Comparison of ENCODE assay signal across 1 cellular context in the genomic region with DNA sequence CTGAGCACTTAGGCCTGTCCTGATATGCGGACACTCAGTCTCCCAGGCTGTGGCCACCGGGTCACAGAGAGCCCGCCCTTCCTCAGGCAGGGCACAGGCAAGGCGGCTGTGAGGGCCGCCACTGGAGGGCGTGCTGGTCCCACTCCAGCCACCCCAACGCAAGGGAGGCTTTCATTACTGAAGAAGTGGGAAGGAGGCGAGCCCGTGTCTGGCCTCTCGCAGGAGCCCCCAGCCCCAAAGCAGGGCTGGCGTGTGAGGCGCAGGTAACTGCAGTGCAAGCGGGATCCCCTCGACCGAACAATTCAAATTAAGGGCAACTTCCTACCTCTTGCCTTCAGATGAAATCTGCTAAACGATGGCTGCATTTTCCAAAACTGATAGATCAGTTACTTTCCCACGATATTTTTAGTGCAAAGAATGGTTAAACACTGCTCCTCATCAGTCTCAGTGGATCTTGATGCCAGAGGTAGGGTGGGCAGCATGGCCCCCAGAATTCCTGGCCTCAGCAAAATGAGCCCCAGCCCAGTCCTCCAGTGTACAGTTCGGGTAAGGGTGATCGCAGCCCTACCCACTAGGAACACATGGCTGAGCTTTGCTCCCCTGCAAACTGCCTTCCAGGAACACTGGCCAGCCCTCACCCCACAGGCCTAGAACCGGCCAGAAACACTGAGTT.
TF ChIP-seq lines count a peak whose summit lies in the region.

No MANE protein-coding gene starts in this region.

TF ChIP-seq in WTC11, 78 proteins besides CTCF, POLR2A, EP300 and RAD21 (continued from another document):
- TF ChIP-seq, protein P1, sequence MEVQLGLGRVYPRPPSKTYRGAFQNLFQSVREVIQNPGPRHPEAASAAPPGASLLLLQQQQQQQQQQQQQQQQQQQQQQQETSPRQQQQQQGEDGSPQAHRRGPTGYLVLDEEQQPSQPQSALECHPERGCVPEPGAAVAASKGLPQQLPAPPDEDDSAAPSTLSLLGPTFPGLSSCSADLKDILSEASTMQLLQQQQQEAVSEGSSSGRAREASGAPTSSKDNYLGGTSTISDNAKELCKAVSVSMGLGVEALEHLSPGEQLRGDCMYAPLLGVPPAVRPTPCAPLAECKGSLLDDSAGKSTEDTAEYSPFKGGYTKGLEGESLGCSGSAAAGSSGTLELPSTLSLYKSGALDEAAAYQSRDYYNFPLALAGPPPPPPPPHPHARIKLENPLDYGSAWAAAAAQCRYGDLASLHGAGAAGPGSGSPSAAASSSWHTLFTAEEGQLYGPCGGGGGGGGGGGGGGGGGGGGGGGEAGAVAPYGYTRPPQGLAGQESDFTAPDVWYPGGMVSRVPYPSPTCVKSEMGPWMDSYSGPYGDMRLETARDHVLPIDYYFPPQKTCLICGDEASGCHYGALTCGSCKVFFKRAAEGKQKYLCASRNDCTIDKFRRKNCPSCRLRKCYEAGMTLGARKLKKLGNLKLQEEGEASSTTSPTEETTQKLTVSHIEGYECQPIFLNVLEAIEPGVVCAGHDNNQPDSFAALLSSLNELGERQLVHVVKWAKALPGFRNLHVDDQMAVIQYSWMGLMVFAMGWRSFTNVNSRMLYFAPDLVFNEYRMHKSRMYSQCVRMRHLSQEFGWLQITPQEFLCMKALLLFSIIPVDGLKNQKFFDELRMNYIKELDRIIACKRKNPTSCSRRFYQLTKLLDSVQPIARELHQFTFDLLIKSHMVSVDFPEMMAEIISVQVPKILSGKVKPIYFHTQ (CRISPR knock-in tag; IDR thresholded peaks at IDR 0.05), result no peak
- TF ChIP-seq ELF4 (CRISPR knock-in tag; IDR thresholded peaks at IDR 0.05; ENCODE audit: low read depth), result no peak
- TF ChIP-seq ERG (CRISPR knock-in tag; IDR thresholded peaks at IDR 0.05), result no peak
- TF ChIP-seq CREM (CRISPR knock-in tag; IDR thresholded peaks at IDR 0.05), result no peak
- TF ChIP-seq ATF1 (CRISPR knock-in tag; IDR thresholded peaks at IDR 0.05), result no peak
- no peak for TF ChIP-seq ZNF219 (CRISPR knock-in tag; IDR thresholded peaks at IDR 0.05; ENCODE audit: borderline replicate concordance)
- TF ChIP-seq, protein P2, sequence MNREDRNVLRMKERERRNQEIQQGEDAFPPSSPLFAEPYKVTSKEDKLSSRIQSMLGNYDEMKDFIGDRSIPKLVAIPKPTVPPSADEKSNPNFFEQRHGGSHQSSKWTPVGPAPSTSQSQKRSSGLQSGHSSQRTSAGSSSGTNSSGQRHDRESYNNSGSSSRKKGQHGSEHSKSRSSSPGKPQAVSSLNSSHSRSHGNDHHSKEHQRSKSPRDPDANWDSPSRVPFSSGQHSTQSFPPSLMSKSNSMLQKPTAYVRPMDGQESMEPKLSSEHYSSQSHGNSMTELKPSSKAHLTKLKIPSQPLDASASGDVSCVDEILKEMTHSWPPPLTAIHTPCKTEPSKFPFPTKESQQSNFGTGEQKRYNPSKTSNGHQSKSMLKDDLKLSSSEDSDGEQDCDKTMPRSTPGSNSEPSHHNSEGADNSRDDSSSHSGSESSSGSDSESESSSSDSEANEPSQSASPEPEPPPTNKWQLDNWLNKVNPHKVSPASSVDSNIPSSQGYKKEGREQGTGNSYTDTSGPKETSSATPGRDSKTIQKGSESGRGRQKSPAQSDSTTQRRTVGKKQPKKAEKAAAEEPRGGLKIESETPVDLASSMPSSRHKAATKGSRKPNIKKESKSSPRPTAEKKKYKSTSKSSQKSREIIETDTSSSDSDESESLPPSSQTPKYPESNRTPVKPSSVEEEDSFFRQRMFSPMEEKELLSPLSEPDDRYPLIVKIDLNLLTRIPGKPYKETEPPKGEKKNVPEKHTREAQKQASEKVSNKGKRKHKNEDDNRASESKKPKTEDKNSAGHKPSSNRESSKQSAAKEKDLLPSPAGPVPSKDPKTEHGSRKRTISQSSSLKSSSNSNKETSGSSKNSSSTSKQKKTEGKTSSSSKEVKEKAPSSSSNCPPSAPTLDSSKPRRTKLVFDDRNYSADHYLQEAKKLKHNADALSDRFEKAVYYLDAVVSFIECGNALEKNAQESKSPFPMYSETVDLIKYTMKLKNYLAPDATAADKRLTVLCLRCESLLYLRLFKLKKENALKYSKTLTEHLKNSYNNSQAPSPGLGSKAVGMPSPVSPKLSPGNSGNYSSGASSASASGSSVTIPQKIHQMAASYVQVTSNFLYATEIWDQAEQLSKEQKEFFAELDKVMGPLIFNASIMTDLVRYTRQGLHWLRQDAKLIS (CRISPR knock-in tag; IDR thresholded peaks at IDR 0.05; ENCODE audit: borderline replicate concordance), result no peak
